In the genomic region with DNA sequence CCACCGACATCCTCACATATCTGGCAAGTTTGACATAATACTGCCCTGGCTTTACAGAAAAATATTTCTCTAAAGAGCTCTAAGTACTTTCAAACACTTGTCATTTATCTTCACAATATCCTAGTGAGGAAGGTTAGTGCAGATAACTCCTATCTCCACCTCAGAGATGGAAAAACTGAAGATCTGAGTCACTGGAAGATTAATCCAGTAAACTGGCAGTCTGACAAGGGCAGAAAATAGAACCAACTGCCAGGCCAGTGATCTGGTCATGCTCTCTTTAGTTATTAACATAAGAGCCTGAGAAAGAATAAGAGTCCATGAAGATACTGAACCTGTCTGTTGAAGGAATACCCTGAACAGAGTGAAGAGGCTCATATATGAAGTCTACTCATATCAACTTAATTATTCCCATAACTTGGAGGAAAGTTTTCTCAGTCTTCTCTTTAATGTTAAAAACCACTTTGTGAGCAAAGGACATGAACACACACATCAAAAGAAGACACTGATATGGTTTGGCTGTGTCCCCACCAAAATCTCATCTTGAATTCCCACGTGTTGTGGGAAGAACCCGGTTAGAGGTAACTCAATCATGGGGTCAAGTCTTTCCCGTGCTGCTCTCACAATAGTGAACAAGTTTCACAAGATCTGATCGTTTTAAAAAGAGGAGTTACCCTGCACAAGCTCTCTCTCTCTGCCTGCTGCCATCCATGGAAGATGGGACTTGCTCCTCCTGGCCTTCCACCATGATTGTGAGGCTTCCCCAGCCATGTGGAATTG, we compare ENCODE assay signal across 13 cellular contexts.
DNase-seq lines count a peak whose midpoint lies in the region; ATAC-seq and TF ChIP-seq lines count a peak whose summit lies in the region.
"Had no signal": no experiment of that assay in that cellular context is flagged by ENCODE, and none has a peak within 500 bp of the region (broad histone marks: within the 10 kb centered on the region; RNA-seq: fewer than 3 reads in every experiment).

No MANE protein-coding gene starts in this region.

- no peaks in the 10 kb centered on the region for H3K27me3 ChIP-seq in A673 (replicated peaks; ENCODE audit: insufficient read depth, low read depth, low read length, poor library complexity)
- no peaks in the 10 kb centered on the region for H3K27me3 ChIP-seq in right atrium auricular region
- no peaks in the 10 kb centered on the region for H3K27me3 ChIP-seq in SJCRH30
- H3K27me3 ChIP-seq: Peyer's patch had no signal

- H3K27ac Mint-ChIP-seq in brain: peak overlapping the region in 3 of 5 experiments; percentile 16 to 75 (median 36)
- H3K27ac Mint-ChIP-seq: B cell had no signal

- intact Hi-C loops in A673 (cut with micrococcal nuclease; ENCODE audit: unreplicated experiment): no loop called here

- CTCF ChIA-PET in A673 (lab: Charles Lee): no interaction called here

- peaks cover 63% of the 10 kb centered on the region for H3K36me3 Mint-ChIP-seq in brain

- H3K27ac ChIP-seq in A673 (ENCODE audit: low read depth, low read length, poor library complexity, severe bottlenecking): no peak overlapping the region
- H3K27ac ChIP-seq in right atrium auricular region: peak overlapping the region; percentile 64 to 83
- H3K27ac ChIP-seq in SJCRH30: no peak overlapping the region
- H3K27ac ChIP-seq: Peyer's patch had no signal

- no peak for ATAC-seq in HG03439 (IDR thresholded peaks at IDR 0.05; ENCODE audit: unreplicated experiment)

- DNase-seq in A673 (ENCODE audit: low spot score) (peak; percentile 40), HT1080 (ENCODE audit: low read depth) (peak; percentile 73), right atrium auricular region (ENCODE audit: low spot score) (no peak), NCI-H128 (lab: John Stamatoyannopoulos, UW; ENCODE audit: unreplicated experiment) (no peak), SKM-1 (lab: John Stamatoyannopoulos, UW; ENCODE audit: unreplicated experiment) (no peak), SJCRH30 (no peak)
- DNase-seq: activated effector memory CD4-positive, alpha-beta T cell treated with Interleukin-2 at 50 U/mL for 16 hours; immature natural killer cell; nucleus accumbens; Peyer's patch had no signal

- TF ChIP-seq CTCF in A673 (conservative IDR thresholded peaks at IDR 0.05; ENCODE audit: low read depth, low read length) (no peak), brain (conservative IDR thresholded peaks at IDR 0.05) (no peak), right atrium auricular region (IDR thresholded peaks at IDR 0.05) (no peak)

- H3K36me3 ChIP-seq in A673 (ENCODE audit: insufficient read depth, low read length, poor library complexity, severe bottlenecking): no peaks in the 10 kb centered on the region
- H3K36me3 ChIP-seq in right atrium auricular region: peaks cover 19% of the 10 kb centered on the region
- peaks cover 2% of the 10 kb centered on the region for H3K36me3 ChIP-seq in SJCRH30

- POLR2A ChIA-PET in A673 (lab: Charles Lee; ENCODE audit: low non-redundant PET): no interaction called here

- no peak overlapping the region for H3K4me3 ChIP-seq in A673 (ENCODE audit: low read depth, low read length, poor library complexity, severe bottlenecking)
- no peak overlapping the region for H3K4me3 ChIP-seq in right atrium auricular region
- no peak overlapping the region for H3K4me3 ChIP-seq in SJCRH30
- H3K4me3 ChIP-seq: Peyer's patch had no signal

- no TSS peak for BruUV-seq in A673 (replicated peaks; lab: Mats Ljungman, UMichigan)

- H3K4me3 Mint-ChIP-seq in brain: no peak overlapping the region
- H3K4me3 Mint-ChIP-seq: B cell, immature natural killer cell had no signal

- H3K9me3 Mint-ChIP-seq in brain: peaks cover 0 to 5% (median 0%) of the 10 kb centered on the region in 5 experiments
- H3K9me3 Mint-ChIP-seq: immature natural killer cell had no signal

- H3K27me3 Mint-ChIP-seq in brain: no peaks in the 10 kb centered on the region
- H3K27me3 Mint-ChIP-seq: B cell had no signal

- peaks cover 14% of the 10 kb centered on the region for H3K4me1 Mint-ChIP-seq in brain
- H3K4me1 Mint-ChIP-seq: B cell, immature natural killer cell had no signal

- no peaks in the 10 kb centered on the region for H3K9me3 ChIP-seq in A673 (ENCODE audit: low read depth, low read length, poor library complexity, severe bottlenecking)
- H3K9me3 ChIP-seq in right atrium auricular region: no peaks in the 10 kb centered on the region
- no peaks in the 10 kb centered on the region for H3K9me3 ChIP-seq in SJCRH30 (replicated peaks)
- H3K9me3 ChIP-seq: Peyer's patch had no signal

- H3K4me1 ChIP-seq in A673 (ENCODE audit: insufficient read depth, low read length, poor library complexity, severe bottlenecking): no peaks in the 10 kb centered on the region
- peaks cover 0 to 11% of the 10 kb centered on the region in 2 donors for H3K4me1 ChIP-seq in right atrium auricular region
- no peaks in the 10 kb centered on the region for H3K4me1 ChIP-seq in SJCRH30
- H3K4me1 ChIP-seq: Peyer's patch had no signal

Comparison
In these comparisons a context has a peak if more than half of its experiments do, and no peak if none do; other contexts are left out.
1. DNase-seq: peak in A673 (single experiment) and HT1080 (single experiment); none in right atrium auricular region (single experiment), NCI-H128 (single experiment), SKM-1 (single experiment) and SJCRH30 (0 of 2).
2. H3K27ac ChIP-seq: peak in right atrium auricular region (2 of 2); none in A673 (single experiment) and SJCRH30 (single experiment).